In the genomic region with DNA sequence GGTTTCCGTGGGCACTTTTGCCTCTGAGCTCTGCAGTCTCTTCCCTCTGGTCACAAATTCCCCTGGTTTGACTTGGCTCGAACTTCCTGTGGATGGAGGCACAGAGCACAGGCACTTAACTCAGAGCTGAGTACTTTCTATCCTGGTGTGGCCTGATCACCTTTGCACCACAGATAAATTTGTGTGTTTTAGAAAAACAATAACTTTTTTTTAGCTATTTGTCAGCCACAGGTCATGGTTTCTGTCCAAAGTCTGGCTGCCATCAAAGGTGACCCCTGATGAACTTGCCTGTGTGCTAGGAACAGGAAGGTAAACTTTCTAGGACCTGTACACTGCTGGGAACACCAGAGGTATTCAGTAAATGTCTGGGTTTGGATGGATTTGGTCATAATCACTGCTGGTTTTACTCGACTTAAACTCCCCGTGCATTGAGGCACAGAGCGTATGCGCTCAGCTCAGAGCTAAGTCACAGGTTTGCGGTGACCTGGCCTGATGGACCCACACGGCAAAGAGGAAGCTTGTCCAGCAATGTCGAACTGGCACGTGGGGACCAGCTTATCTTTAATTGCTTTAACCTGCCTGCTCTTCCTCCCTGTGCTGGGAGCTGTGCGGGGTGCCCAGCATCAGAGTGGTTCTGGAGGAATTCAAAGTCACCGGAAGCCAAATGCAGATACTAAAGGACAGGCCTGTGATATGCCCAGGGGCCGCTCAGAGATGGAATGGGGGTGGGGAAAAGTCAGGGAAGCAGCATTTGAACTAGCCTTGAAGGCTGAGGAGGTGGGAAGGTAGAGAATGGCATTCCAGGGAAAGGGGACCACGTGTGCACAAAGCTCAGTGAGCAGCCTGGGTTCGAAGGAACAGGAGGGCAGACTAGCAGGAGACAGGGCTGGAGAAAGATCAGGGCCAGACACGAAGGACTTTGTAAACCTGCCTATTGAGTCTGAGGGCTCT, we compare ENCODE assay signal across 3 cellular contexts.
TF ChIP-seq lines count a peak whose summit lies in the region.

No MANE protein-coding gene starts in this region.

TF ChIP-seq in GM23338, 12 proteins besides CTCF, POLR2A, EP300 and RAD21 (continued from another document):
- TF ChIP-seq ZNF331 (CRISPR knock-in tag; IDR thresholded peaks at IDR 0.05; ENCODE audit: low read depth) (no peak), EZH2 (IDR thresholded peaks at IDR 0.05; ENCODE audit: low read depth, unreplicated experiment) (no peak), EZH2phosphoT487 (IDR thresholded peaks at IDR 0.05; ENCODE audit: unreplicated experiment) (no peak), STAT1 (IDR thresholded peaks at IDR 0.05; ENCODE audit: unreplicated experiment) (no peak), NANOG (IDR thresholded peaks at IDR 0.05; ENCODE audit: borderline replicate concordance) (no peak), POLR2AphosphoS5 (IDR thresholded peaks at IDR 0.05; ENCODE audit: low read depth) (no peak), JUNB (IDR thresholded peaks at IDR 0.05; ENCODE audit: unreplicated experiment) (no peak)
- TF ChIP-seq, protein P1, sequence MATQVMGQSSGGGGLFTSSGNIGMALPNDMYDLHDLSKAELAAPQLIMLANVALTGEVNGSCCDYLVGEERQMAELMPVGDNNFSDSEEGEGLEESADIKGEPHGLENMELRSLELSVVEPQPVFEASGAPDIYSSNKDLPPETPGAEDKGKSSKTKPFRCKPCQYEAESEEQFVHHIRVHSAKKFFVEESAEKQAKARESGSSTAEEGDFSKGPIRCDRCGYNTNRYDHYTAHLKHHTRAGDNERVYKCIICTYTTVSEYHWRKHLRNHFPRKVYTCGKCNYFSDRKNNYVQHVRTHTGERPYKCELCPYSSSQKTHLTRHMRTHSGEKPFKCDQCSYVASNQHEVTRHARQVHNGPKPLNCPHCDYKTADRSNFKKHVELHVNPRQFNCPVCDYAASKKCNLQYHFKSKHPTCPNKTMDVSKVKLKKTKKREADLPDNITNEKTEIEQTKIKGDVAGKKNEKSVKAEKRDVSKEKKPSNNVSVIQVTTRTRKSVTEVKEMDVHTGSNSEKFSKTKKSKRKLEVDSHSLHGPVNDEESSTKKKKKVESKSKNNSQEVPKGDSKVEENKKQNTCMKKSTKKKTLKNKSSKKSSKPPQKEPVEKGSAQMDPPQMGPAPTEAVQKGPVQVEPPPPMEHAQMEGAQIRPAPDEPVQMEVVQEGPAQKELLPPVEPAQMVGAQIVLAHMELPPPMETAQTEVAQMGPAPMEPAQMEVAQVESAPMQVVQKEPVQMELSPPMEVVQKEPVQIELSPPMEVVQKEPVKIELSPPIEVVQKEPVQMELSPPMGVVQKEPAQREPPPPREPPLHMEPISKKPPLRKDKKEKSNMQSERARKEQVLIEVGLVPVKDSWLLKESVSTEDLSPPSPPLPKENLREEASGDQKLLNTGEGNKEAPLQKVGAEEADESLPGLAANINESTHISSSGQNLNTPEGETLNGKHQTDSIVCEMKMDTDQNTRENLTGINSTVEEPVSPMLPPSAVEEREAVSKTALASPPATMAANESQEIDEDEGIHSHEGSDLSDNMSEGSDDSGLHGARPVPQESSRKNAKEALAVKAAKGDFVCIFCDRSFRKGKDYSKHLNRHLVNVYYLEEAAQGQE (IDR thresholded peaks at IDR 0.05; ENCODE audit: unreplicated experiment), result no peak

TF ChIP-seq in WTC11, 78 proteins besides CTCF, POLR2A, EP300 and RAD21:
- TF ChIP-seq GABPB1 (CRISPR knock-in tag; IDR thresholded peaks at IDR 0.05), result peak; percentile 66; the same call in 1 of the 2 replicates
- TF ChIP-seq ZNF138 (CRISPR knock-in tag; conservative IDR thresholded peaks at IDR 0.05), result no peak

TF ChIP-seq in liver, 16 proteins besides CTCF, POLR2A, EP300 and RAD21 (continued from another document):
- TF ChIP-seq, protein P2, sequence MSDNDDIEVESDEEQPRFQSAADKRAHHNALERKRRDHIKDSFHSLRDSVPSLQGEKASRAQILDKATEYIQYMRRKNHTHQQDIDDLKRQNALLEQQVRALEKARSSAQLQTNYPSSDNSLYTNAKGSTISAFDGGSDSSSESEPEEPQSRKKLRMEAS (IDR thresholded peaks at IDR 0.05), result peak; percentile 92
- TF ChIP-seq NR2F2 (IDR thresholded peaks at IDR 0.05) (peak; percentile 96), HNF4G (IDR thresholded peaks at IDR 0.05) (peak; percentile 96), TAF1 (conservative IDR thresholded peaks at IDR 0.05) (no peak), FOXA2 (IDR thresholded peaks at IDR 0.05) (peak; percentile 66), RXRA (IDR thresholded peaks at IDR 0.05) (peak; percentile 99 to 100), FOXA1 (IDR thresholded peaks at IDR 0.05) (peak; percentile 86), SP1 (IDR thresholded peaks at IDR 0.05) (peak; percentile 99), EGR1 (IDR thresholded peaks at IDR 0.05; ENCODE audit: low read depth in 2 of 2) (peak; percentile 45 to 72), HNF4A (conservative IDR thresholded peaks at IDR 0.05) (peak; percentile 98 to 99), GABPA (IDR thresholded peaks at IDR 0.05 in 1 of 2, conservative IDR thresholded peaks at IDR 0.05 in 1 of 2) (peak in 1 of 2 donors; percentile 69)
- TF ChIP-seq, protein P3, sequence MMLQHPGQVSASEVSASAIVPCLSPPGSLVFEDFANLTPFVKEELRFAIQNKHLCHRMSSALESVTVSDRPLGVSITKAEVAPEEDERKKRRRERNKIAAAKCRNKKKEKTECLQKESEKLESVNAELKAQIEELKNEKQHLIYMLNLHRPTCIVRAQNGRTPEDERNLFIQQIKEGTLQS (IDR thresholded peaks at IDR 0.05), result peak; percentile 88
- TF ChIP-seq, protein P4, sequence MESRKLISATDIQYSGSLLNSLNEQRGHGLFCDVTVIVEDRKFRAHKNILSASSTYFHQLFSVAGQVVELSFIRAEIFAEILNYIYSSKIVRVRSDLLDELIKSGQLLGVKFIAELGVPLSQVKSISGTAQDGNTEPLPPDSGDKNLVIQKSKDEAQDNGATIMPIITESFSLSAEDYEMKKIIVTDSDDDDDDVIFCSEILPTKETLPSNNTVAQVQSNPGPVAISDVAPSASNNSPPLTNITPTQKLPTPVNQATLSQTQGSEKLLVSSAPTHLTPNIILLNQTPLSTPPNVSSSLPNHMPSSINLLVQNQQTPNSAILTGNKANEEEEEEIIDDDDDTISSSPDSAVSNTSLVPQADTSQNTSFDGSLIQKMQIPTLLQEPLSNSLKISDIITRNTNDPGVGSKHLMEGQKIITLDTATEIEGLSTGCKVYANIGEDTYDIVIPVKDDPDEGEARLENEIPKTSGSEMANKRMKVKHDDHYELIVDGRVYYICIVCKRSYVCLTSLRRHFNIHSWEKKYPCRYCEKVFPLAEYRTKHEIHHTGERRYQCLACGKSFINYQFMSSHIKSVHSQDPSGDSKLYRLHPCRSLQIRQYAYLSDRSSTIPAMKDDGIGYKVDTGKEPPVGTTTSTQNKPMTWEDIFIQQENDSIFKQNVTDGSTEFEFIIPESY (IDR thresholded peaks at IDR 0.05), result peak; percentile 95
- TF ChIP-seq, protein P1 (IDR thresholded peaks at IDR 0.05), result peak; percentile 77
TF ChIP-seq in liver: peak in this region for 15.
